In genomic region chr2:85380048-85380447, GRCh38 we compare ENCODE assay signal across 34 cellular contexts. TPM values are rescaled to one million over a fixed set of nuclear protein-coding genes. Genes with fewer than 3 reads are reported as not detected.
"Had no signal": no experiment of that assay in that cellular context is flagged by ENCODE, and none has a peak within 500 bp of the region (broad histone marks: within the 10 kb centered on the region; RNA-seq: fewer than 3 reads in every experiment).

No MANE protein-coding gene starts in this region.

- H3K9me3 ChIP-seq: ovary, psoas muscle, right lobe of liver, sigmoid colon, suprapubic skin, testis, tibial artery, transverse colon, upper lobe of right lung, uterus had no signal

- ATAC-seq: naive thymus-derived CD4-positive, alpha-beta T cell; natural killer cell; psoas muscle; right cardiac atrium; right lobe of liver; stimulated activated memory B cell treated with anti-CD40 and anti-IgM and Interleukin-4, amounts not matched to agents 10 μg/mL and 1 μg/mL and 100 μg/mL, for 72 hours; stimulated activated naive CD8-positive, alpha-beta T cell treated with anti-CD3 and anti-CD28 coated beads, Interleukin-15, amount 100 ng/mL, for 72 hours; stimulated activated naive CD8-positive, alpha-beta T cell treated with anti-CD3 and anti-CD28 coated beads, Interleukin-15, Interleukin-2, amounts not matched to agents 100 U/mL and 50 U/mL, for 24 hours; upper lobe of right lung had no signal

- H3K27ac Mint-ChIP-seq: naive thymus-derived CD4-positive, alpha-beta T cell; natural killer cell; nephron; progenitor cell of endocrine pancreas; stimulated activated memory B cell treated with anti-CD40 and anti-IgM and Interleukin-4, amounts not matched to agents 10 μg/mL and 1 μg/mL and 100 μg/mL, for 72 hours; stimulated activated naive CD8-positive, alpha-beta T cell treated with anti-CD3 and anti-CD28 coated beads, Interleukin-15, amount 100 ng/mL, for 72 hours; type B pancreatic cell had no signal

- H3K36me3 ChIP-seq: ovary, uterus had no signal

- H3K9me3 Mint-ChIP-seq: natural killer cell; stimulated activated memory B cell treated with anti-CD40 and anti-IgM and Interleukin-4, amounts not matched to agents 10 μg/mL and 1 μg/mL and 100 μg/mL, for 72 hours; type B pancreatic cell had no signal

- H3K79me2 ChIP-seq: parathyroid adenoma had no signal

- H3K4me3 Mint-ChIP-seq: naive thymus-derived CD4-positive, alpha-beta T cell; natural killer cell; nephron; neural crest cell; stimulated activated memory B cell treated with anti-CD40 and anti-IgM and Interleukin-4, amounts not matched to agents 10 μg/mL and 1 μg/mL and 100 μg/mL, for 72 hours; stimulated activated naive CD8-positive, alpha-beta T cell treated with anti-CD3 and anti-CD28 coated beads, Interleukin-15, amount 100 ng/mL, for 72 hours; type B pancreatic cell had no signal

- H3K27me3 ChIP-seq: neutrophil, ovary, right lobe of liver, sigmoid colon, suprapubic skin, testis, tibial artery, transverse colon, upper lobe of right lung, uterus had no signal

- H3K9ac ChIP-seq: parathyroid adenoma had no signal

- H3K4me3 ChIP-seq: ovary, psoas muscle, right lobe of liver, sigmoid colon, suprapubic skin, testis, tibial artery, transverse colon, upper lobe of right lung, uterus had no signal

- H3K27me3 Mint-ChIP-seq: naive thymus-derived CD4-positive, alpha-beta T cell; progenitor cell of endocrine pancreas; stimulated activated memory B cell treated with anti-CD40 and anti-IgM and Interleukin-4, amounts not matched to agents 10 μg/mL and 1 μg/mL and 100 μg/mL, for 72 hours; stimulated activated naive CD8-positive, alpha-beta T cell treated with anti-CD3 and anti-CD28 coated beads, Interleukin-15, amount 100 ng/mL, for 72 hours; type B pancreatic cell had no signal

- H3K4me1 ChIP-seq: psoas muscle, sigmoid colon, testis, transverse colon, upper lobe of right lung, uterus had no signal

- DNase-seq: naive thymus-derived CD4-positive, alpha-beta T cell; natural killer cell; nucleus accumbens; ovary; posterior cingulate gyrus; psoas muscle; right cardiac atrium; sigmoid colon; small intestine; stimulated activated CD4-positive, alpha-beta T cell treated with anti-CD3 and anti-CD28 coated beads, Interleukin-15, amount 100 ng/mL, for 24 hours; stimulated activated CD4-positive, alpha-beta T cell treated with anti-CD3 and anti-CD28 coated beads, Interleukin-2, amount 100 ng/mL, for 24 hours; stimulated activated CD4-positive, alpha-beta T cell treated with anti-CD3 and anti-CD28 coated beads, Interleukin-2, amount 100 ng/mL, for 48 hours; stimulated activated CD4-positive, alpha-beta T cell treated with anti-CD3 and anti-CD28 coated beads, Interleukin-4, amount 100 ng/mL, for 4 hours; stimulated activated CD8-positive, alpha-beta memory T cell treated with anti-CD3 and anti-CD28 coated beads, Interleukin-4, amount 100 ng/mL, for 48 hours; stimulated activated naive CD4-positive, alpha-beta T cell; stimulated activated naive CD8-positive, alpha-beta T cell treated with anti-CD3 and anti-CD28 coated beads, Interleukin-15, amount 100 ng/mL, for 72 hours; stimulated activated naive CD8-positive, alpha-beta T cell treated with anti-CD3 and anti-CD28 coated beads, Interleukin-15, Interleukin-2, amounts not matched to agents 100 U/mL and 50 U/mL, for 24 hours; testis; tibial artery; transverse colon; upper lobe of right lung; uterus had no signal

- H3K27ac ChIP-seq: neutrophil, ovary, parathyroid adenoma, psoas muscle, right lobe of liver, sigmoid colon, suprapubic skin, testis, tibial artery, transverse colon, upper lobe of right lung, uterus had no signal

- H2AFZ ChIP-seq: parathyroid adenoma had no signal

- FAIRE-seq: small intestine had no signal

- H3K4me1 Mint-ChIP-seq: natural killer cell; nephron; neural crest cell; stimulated activated memory B cell treated with anti-CD40 and anti-IgM and Interleukin-4, amounts not matched to agents 10 μg/mL and 1 μg/mL and 100 μg/mL, for 72 hours had no signal

RNA-seq across cellular contexts. Expression of gene SH2D6, which starts 38.5 kb away (rescaled TPM):
- total RNA-seq: omental fat pad, sigmoid colon, skeletal muscle tissue, suprapubic skin, urinary bladder, uterus had no signal
- polyA plus RNA-seq: naive thymus-derived CD4-positive, alpha-beta T cell had no signal
